ENCODE assay signal across 22 cellular contexts in genomic region chr10:1544929-1545328, GRCh38.
DNase-seq lines count a peak whose midpoint lies in the region; ATAC-seq, FAIRE-seq and TF ChIP-seq lines count a peak whose summit lies in the region.
"Had no signal": no experiment of that assay in that cellular context is flagged by ENCODE, and none has a peak within 500 bp of the region (broad histone marks: within the 10 kb centered on the region; RNA-seq: fewer than 3 reads in every experiment).

No MANE protein-coding gene starts in this region.

- H3K9me3 ChIP-seq in DND-41 (ENCODE audit: insufficient read depth, low read length, severe bottlenecking): no peaks in the 10 kb centered on the region
- H3K9me3 ChIP-seq in HepG2 (ENCODE audit: low read length): no peaks in the 10 kb centered on the region
- H3K9me3 ChIP-seq: lower lobe of right lung, tibial artery had no signal

- H3K36me3 ChIP-seq in DND-41 (ENCODE audit: insufficient read depth, low read length) (peaks cover 21% of the 10 kb centered on the region), HepG2 (replicated peaks in 1 of 2; ENCODE audit: control insufficient read depth in 1 of 2, insufficient read depth in 2 of 2, low read length in 2 of 2) (no peaks in the 10 kb centered on the region)
- H3K36me3 ChIP-seq: gastroesophageal sphincter, lower lobe of right lung, tibial artery had no signal

- DNase-seq in DMS53 (lab: John Stamatoyannopoulos, UW) (peak; percentile 59), DND-41 (peak; percentile 6), NCI-H345 treated with DMSO at 0.1 percent for 48 hours (lab: John Stamatoyannopoulos, UW; ENCODE audit: unreplicated experiment) (peak; percentile 28), mesenteric fat pad (ENCODE audit: low spot score) (peak; percentile 67), germinal center (ENCODE audit: low spot score) (no peak), HepG2 (ENCODE audit: low spot score) (no peak), dedifferentiated amniotic fluid mesenchymal stem cell (ENCODE audit: extremely low spot score) (no peak)
- DNase-seq: activated CD4-positive, alpha-beta T cell treated with anti-CD3 and anti-CD28 coated beads for 48 hours; activated naive CD4-positive, alpha-beta T cell treated with anti-CD3 and anti-CD28 coated beads for 36 hours; activated T-cell treated with anti-CD3 and anti-CD28 coated beads, Interleukin-2, amount 50 U/mL, for 4 hours; lower lobe of right lung; NCI-H146; stimulated activated CD4-positive, alpha-beta T cell treated with anti-CD3 and anti-CD28 coated beads, Interleukin-15, amount 100 ng/mL, for 24 hours; stimulated activated naive CD8-positive, alpha-beta T cell treated with anti-CD3 and anti-CD28 coated beads, Interleukin-15, amount 100 ng/mL, for 72 hours had no signal

- CTCF ChIA-PET in HepG2 (lab: Yijun Ruan, JAX; ENCODE audit: low intra/inter-chr PET ratio, low total read pairs): no interaction called here

- no peak for TF ChIP-seq EP300 in HepG2 (IDR thresholded peaks at IDR 0.05; ENCODE audit: low read depth in 2 of 2, low read length in 2 of 2)
- TF ChIP-seq EP300 in HepG2 (CRISPR knock-in tag; IDR thresholded peaks at IDR 0.05; ENCODE audit: borderline replicate concordance): no peak

- BruUV-seq in HepG2 (replicated peaks; lab: Mats Ljungman, UMichigan): no TSS peak

- POLR2A ChIA-PET in HepG2 (lab: Yijun Ruan, JAX): no interaction called here

- no peak overlapping the region for H3K27ac ChIP-seq in DND-41 (ENCODE audit: low read length)
- no peak overlapping the region for H3K27ac ChIP-seq in HepG2 (ENCODE audit: extremely low read length, insufficient read depth, low read length)
- H3K27ac ChIP-seq: coronary artery, gastroesophageal sphincter, lower lobe of right lung, parathyroid adenoma, tibial artery, VCaP had no signal

- H4K20me1 ChIP-seq in DND-41 (ENCODE audit: insufficient read depth, low read length): no peaks in the 10 kb centered on the region
- no peaks in the 10 kb centered on the region for H4K20me1 ChIP-seq in HepG2 (ENCODE audit: insufficient read depth, low read length)

- H2AFZ ChIP-seq in DND-41 (ENCODE audit: low read depth, low read length): no peak overlapping the region
- H2AFZ ChIP-seq in HepG2 (ENCODE audit: low read length): no peak overlapping the region
- H2AFZ ChIP-seq: parathyroid adenoma had no signal

- no peaks in the 10 kb centered on the region for H3K27me3 ChIP-seq in DND-41 (ENCODE audit: insufficient read depth, low read length, poor library complexity)
- H3K27me3 ChIP-seq in HepG2 (ENCODE audit: control insufficient read depth in 1 of 2, insufficient read depth in 2 of 2, low read length in 2 of 2): peaks cover 0 to 55% of the 10 kb centered on the region in 2 experiments; a peak in 3 of 5 replicates

- no peak overlapping the region for H3K4me3 ChIP-seq in DND-41 (ENCODE audit: low read depth in 1 of 2, low read length in 2 of 2)
- H3K4me3 ChIP-seq in HepG2 (replicated peaks in 1 of 3; ENCODE audit: insufficient read depth in 1 of 3, low read depth in 2 of 3, low read length in 3 of 3): no peak overlapping the region
- H3K4me3 ChIP-seq: coronary artery, gastroesophageal sphincter, lower lobe of right lung, tibial artery had no signal

- 0% methylated on average over 2 of the region's 2 CpGs for WGBS in HepG2 (ENCODE audit: low lambda C conversion rate)

- H3K4me1 ChIP-seq in DND-41 (ENCODE audit: insufficient read depth, low read length): peaks cover 22% of the 10 kb centered on the region
- H3K4me1 ChIP-seq in HepG2 (ENCODE audit: insufficient read depth, low read length): no peaks in the 10 kb centered on the region
- H3K4me1 ChIP-seq: gastroesophageal sphincter, lower lobe of right lung, parathyroid adenoma, tibial artery had no signal

- TF ChIP-seq POLR2A in HepG2 (IDR thresholded peaks at IDR 0.05; ENCODE audit: insufficient read depth in 1 of 2, low read depth in 2 of 2, low read length in 2 of 2): no peak

- no peak for TF ChIP-seq RAD21 in HepG2 (CRISPR knock-in tag; IDR thresholded peaks at IDR 0.05)

- no peak for ATAC-seq in DND-41 (ENCODE audit: insufficient read depth, low read depth)
- no peak for ATAC-seq in HepG2
- ATAC-seq: activated T-cell treated with anti-CD3 and anti-CD28 coated beads, Interleukin-2, amount 50 U/mL, for 4 hours; gastroesophageal sphincter; sciatic nerve; stimulated activated naive CD8-positive, alpha-beta T cell treated with anti-CD3 and anti-CD28 coated beads, Interleukin-15, amount 100 ng/mL, for 72 hours had no signal

- no peak for TF ChIP-seq CTCF in DND-41 (IDR thresholded peaks at IDR 0.05; ENCODE audit: borderline replicate concordance, extremely low read depth, low read length, poor library complexity, severe bottlenecking)
- TF ChIP-seq CTCF in HepG2 (CRISPR knock-in tag; IDR thresholded peaks at IDR 0.05): no peak

- H3K79me2 ChIP-seq in DND-41 (ENCODE audit: insufficient read depth, low read length): no peaks in the 10 kb centered on the region
- H3K79me2 ChIP-seq in HepG2 (ENCODE audit: insufficient read depth, low read length): no peaks in the 10 kb centered on the region

- in situ Hi-C loops in HepG2 (cut with HindIII; ENCODE audit: extremely low pct_ligation_motif_present, low pct_unique_long_range_greater_than_20kb): no loop called here

- H3K4me2 ChIP-seq in DND-41 (ENCODE audit: insufficient read depth, low read length): no peak overlapping the region
- no peak overlapping the region for H3K4me2 ChIP-seq in HepG2 (ENCODE audit: low read depth, low read length)

- intact Hi-C loops in HepG2 (cut with micrococcal nuclease; ENCODE audit: unreplicated experiment): no loop called here

- FAIRE-seq in HepG2 (lab: Jason Lieb, UNC): no peak
- FAIRE-seq: bronchial epithelial cell, keratinocyte had no signal

- H3K9ac ChIP-seq in DND-41 (ENCODE audit: low read depth, low read length) (no peak overlapping the region), HepG2 (ENCODE audit: insufficient read depth, low read depth, low read length) (no peak overlapping the region)
- H3K9ac ChIP-seq: parathyroid adenoma had no signal

TF ChIP-seq in HepG2, 621 proteins besides CTCF, POLR2A, EP300 and RAD21:
- TF ChIP-seq NR0B2 (CRISPR knock-in tag; IDR thresholded peaks at IDR 0.05): no peak
- TF ChIP-seq ISX (CRISPR knock-in tag; conservative IDR thresholded peaks at IDR 0.05): no peak
- no peak for TF ChIP-seq ZNF878 (CRISPR knock-in tag; IDR thresholded peaks at IDR 0.05)
- no peak for TF ChIP-seq HMG20B (CRISPR knock-in tag; conservative IDR thresholded peaks at IDR 0.05)
- TF ChIP-seq SMYD3 (CRISPR knock-in tag; IDR thresholded peaks at IDR 0.05): no peak
- TF ChIP-seq FLYWCH1 (CRISPR knock-in tag; IDR thresholded peaks at IDR 0.05): no peak
- no peak for TF ChIP-seq ZNF441 (CRISPR knock-in tag; IDR thresholded peaks at IDR 0.05; ENCODE audit: borderline replicate concordance)
- no peak for TF ChIP-seq CAMTA2 (CRISPR knock-in tag; IDR thresholded peaks at IDR 0.05; ENCODE audit: borderline replicate concordance)
- TF ChIP-seq HDAC2 (CRISPR knock-in tag; IDR thresholded peaks at IDR 0.05): no peak
- no peak for TF ChIP-seq ZNF563 (CRISPR knock-in tag; IDR thresholded peaks at IDR 0.05)
- no peak for TF ChIP-seq ETV5 (CRISPR knock-in tag; IDR thresholded peaks at IDR 0.05; ENCODE audit: borderline replicate concordance)
- no peak for TF ChIP-seq IRF9 (CRISPR knock-in tag; IDR thresholded peaks at IDR 0.05; ENCODE audit: borderline replicate concordance)
- TF ChIP-seq ZNF276 (CRISPR knock-in tag; IDR thresholded peaks at IDR 0.05; ENCODE audit: low read depth): no peak
- no peak for TF ChIP-seq SIX1 (CRISPR knock-in tag; IDR thresholded peaks at IDR 0.05; ENCODE audit: borderline replicate concordance)

Comparison
In these comparisons a context has a peak if more than half of its experiments do, and no peak if none do; other contexts are left out.
1. DNase-seq: peak in DMS53 (single experiment), DND-41 (single experiment), NCI-H345 treated with DMSO at 0.1 percent for 48 hours (single experiment) and mesenteric fat pad (single experiment); none in germinal center (single experiment), HepG2 (single experiment) and dedifferentiated amniotic fluid mesenchymal stem cell (single experiment).